In the genomic region with DNA sequence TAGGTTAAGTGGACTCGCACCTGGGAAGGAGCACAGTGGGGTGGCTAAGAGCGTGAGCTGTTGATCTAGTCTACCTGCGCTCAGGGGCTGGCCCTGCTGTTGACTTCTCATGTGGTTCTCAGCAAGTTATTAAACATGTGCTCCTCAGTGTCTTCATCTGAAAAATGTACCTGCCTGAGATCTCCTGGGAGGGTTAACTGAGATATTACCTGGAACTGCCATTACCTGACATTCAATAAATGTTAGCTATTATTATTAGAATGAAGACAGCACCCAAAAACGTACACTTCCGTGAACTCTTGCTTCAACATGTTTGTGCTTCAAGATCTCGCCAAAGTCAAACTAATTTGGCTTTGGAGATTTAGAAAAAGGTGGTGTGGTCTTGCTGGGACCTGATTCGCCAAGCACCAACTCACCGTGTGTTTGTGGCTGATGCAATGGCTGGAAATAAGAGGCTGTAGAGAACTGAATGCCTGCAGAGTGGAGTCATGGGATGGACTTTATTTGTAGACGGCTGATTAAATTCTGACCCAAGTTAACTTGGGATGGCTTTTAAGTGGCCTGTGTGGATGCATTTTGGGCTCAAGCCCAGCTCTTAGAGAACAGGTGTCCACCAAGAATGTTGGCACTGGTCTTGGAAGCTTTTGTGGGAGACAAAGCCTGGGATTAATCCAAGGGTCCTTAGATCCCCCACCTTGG, we compare ENCODE assay signal across 1 cellular context.
A peak's percentile ranks its signal among the peaks of the same experiment; 100 is the strongest.
TF ChIP-seq lines count a peak whose summit lies in the region.

No MANE protein-coding gene starts in this region.

TF ChIP-seq in K562, 482 proteins besides CTCF, POLR2A, EP300 and RAD21 (continued from another document and continues in another):
- TF ChIP-seq ZNF23 (CRISPR knock-in tag; IDR thresholded peaks at IDR 0.05) (no peak), ZNF583 (CRISPR knock-in tag; IDR thresholded peaks at IDR 0.05) (no peak; the same call in 1 of the 2 replicates), ZNF445 (CRISPR knock-in tag; IDR thresholded peaks at IDR 0.05; ENCODE audit: low read depth) (no peak), TGIF2 (CRISPR knock-in tag; IDR thresholded peaks at IDR 0.05) (no peak), FOXK1 (CRISPR knock-in tag; IDR thresholded peaks at IDR 0.05; ENCODE audit: borderline replicate concordance) (no peak), NELFE (IDR thresholded peaks at IDR 0.05; ENCODE audit: insufficient read depth, insufficient read length) (no peak), FOSL1 (tag; conservative IDR thresholded peaks at IDR 0.05) (no peak; the same call in 1 of the 2 replicates), ZC3H4 (CRISPR knock-in tag; IDR thresholded peaks at IDR 0.05; ENCODE audit: borderline replicate concordance) (no peak), EZH2 (IDR thresholded peaks at IDR 0.05; ENCODE audit: borderline replicate concordance, low read depth, low read length) (no peak), FOXP1 (CRISPR knock-in tag; IDR thresholded peaks at IDR 0.05) (no peak), MECOM (CRISPR knock-in tag; IDR thresholded peaks at IDR 0.05) (no peak; the same call in 1 of the 2 replicates), ZBTB1 (CRISPR knock-in tag; IDR thresholded peaks at IDR 0.05; ENCODE audit: borderline replicate concordance, low read depth) (no peak), KLF6 (CRISPR knock-in tag; IDR thresholded peaks at IDR 0.05; ENCODE audit: borderline replicate concordance) (0 out of 2 replicates have a peak, but pooled peaks have one; percentile 6), ZNF696 (CRISPR knock-in tag; conservative IDR thresholded peaks at IDR 0.05) (no peak), ELF4 (CRISPR knock-in tag; IDR thresholded peaks at IDR 0.05) (no peak), SNRNP70 (optimal IDR thresholded peaks at IDR 0.05; ENCODE audit: low read depth, low read length) (no peak), TRIM24 (IDR thresholded peaks at IDR 0.05) (peak; percentile 86 to 95; a peak in 3 of 4 replicates), TEAD4 (IDR thresholded peaks at IDR 0.05; ENCODE audit: low read length) (peak; percentile 53), TEAD4 (CRISPR knock-in tag; IDR thresholded peaks at IDR 0.05; ENCODE audit: borderline replicate concordance) (no peak), EWSR1 (IDR thresholded peaks at IDR 0.05; ENCODE audit: borderline replicate concordance, low read depth, partially characterized antibody) (no peak), STAT5B (CRISPR knock-in tag; IDR thresholded peaks at IDR 0.05) (no peak), ADNP (tag; IDR thresholded peaks at IDR 0.05) (no peak), SIRT6 (IDR thresholded peaks at IDR 0.05; ENCODE audit: low read depth, low read length) (no peak), CBX1 (IDR thresholded peaks at IDR 0.05; ENCODE audit: low read depth) (no peak), ESRRA (IDR thresholded peaks at IDR 0.05; ENCODE audit: borderline replicate concordance, low read depth) (no peak), POLR2H (tag; IDR thresholded peaks at IDR 0.05; ENCODE audit: low read depth) (peak; percentile 77), TARDBP (IDR thresholded peaks at IDR 0.05) (peak; percentile 33; the same call in 1 of the 2 replicates)
- TF ChIP-seq, protein P1, sequence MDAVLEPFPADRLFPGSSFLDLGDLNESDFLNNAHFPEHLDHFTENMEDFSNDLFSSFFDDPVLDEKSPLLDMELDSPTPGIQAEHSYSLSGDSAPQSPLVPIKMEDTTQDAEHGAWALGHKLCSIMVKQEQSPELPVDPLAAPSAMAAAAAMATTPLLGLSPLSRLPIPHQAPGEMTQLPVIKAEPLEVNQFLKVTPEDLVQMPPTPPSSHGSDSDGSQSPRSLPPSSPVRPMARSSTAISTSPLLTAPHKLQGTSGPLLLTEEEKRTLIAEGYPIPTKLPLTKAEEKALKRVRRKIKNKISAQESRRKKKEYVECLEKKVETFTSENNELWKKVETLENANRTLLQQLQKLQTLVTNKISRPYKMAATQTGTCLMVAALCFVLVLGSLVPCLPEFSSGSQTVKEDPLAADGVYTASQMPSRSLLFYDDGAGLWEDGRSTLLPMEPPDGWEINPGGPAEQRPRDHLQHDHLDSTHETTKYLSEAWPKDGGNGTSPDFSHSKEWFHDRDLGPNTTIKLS (IDR thresholded peaks at IDR 0.05; ENCODE audit: borderline replicate concordance, low read depth), result 0 out of 2 replicates have a peak, but pooled peaks have one; percentile 25
- TF ChIP-seq, protein P2, sequence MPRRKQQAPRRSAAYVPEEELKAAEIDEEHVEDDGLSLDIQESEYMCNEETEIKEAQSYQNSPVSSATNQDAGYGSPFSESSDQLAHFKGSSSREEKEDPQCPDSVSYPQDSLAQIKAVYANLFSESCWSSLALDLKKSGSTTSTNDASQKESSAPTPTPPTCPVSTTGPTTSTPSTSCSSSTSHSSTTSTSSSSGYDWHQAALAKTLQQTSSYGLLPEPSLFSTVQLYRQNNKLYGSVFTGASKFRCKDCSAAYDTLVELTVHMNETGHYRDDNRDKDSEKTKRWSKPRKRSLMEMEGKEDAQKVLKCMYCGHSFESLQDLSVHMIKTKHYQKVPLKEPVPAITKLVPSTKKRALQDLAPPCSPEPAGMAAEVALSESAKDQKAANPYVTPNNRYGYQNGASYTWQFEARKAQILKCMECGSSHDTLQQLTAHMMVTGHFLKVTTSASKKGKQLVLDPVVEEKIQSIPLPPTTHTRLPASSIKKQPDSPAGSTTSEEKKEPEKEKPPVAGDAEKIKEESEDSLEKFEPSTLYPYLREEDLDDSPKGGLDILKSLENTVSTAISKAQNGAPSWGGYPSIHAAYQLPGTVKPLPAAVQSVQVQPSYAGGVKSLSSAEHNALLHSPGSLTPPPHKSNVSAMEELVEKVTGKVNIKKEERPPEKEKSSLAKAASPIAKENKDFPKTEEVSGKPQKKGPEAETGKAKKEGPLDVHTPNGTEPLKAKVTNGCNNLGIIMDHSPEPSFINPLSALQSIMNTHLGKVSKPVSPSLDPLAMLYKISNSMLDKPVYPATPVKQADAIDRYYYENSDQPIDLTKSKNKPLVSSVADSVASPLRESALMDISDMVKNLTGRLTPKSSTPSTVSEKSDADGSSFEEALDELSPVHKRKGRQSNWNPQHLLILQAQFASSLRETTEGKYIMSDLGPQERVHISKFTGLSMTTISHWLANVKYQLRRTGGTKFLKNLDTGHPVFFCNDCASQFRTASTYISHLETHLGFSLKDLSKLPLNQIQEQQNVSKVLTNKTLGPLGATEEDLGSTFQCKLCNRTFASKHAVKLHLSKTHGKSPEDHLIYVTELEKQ (CRISPR knock-in tag; IDR thresholded peaks at IDR 0.05), result no peak
- TF ChIP-seq, protein P3, sequence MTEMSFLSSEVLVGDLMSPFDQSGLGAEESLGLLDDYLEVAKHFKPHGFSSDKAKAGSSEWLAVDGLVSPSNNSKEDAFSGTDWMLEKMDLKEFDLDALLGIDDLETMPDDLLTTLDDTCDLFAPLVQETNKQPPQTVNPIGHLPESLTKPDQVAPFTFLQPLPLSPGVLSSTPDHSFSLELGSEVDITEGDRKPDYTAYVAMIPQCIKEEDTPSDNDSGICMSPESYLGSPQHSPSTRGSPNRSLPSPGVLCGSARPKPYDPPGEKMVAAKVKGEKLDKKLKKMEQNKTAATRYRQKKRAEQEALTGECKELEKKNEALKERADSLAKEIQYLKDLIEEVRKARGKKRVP (CRISPR knock-in tag; IDR thresholded peaks at IDR 0.05), result peak; percentile 98
- TF ChIP-seq, protein P4, sequence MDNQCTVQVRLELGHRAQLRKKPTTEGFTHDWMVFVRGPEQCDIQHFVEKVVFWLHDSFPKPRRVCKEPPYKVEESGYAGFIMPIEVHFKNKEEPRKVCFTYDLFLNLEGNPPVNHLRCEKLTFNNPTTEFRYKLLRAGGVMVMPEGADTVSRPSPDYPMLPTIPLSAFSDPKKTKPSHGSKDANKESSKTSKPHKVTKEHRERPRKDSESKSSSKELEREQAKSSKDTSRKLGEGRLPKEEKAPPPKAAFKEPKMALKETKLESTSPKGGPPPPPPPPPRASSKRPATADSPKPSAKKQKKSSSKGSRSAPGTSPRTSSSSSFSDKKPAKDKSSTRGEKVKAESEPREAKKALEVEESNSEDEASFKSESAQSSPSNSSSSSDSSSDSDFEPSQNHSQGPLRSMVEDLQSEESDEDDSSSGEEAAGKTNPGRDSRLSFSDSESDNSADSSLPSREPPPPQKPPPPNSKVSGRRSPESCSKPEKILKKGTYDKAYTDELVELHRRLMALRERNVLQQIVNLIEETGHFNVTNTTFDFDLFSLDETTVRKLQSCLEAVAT (IDR thresholded peaks at IDR 0.05), result no peak
- TF ChIP-seq, protein P5, sequence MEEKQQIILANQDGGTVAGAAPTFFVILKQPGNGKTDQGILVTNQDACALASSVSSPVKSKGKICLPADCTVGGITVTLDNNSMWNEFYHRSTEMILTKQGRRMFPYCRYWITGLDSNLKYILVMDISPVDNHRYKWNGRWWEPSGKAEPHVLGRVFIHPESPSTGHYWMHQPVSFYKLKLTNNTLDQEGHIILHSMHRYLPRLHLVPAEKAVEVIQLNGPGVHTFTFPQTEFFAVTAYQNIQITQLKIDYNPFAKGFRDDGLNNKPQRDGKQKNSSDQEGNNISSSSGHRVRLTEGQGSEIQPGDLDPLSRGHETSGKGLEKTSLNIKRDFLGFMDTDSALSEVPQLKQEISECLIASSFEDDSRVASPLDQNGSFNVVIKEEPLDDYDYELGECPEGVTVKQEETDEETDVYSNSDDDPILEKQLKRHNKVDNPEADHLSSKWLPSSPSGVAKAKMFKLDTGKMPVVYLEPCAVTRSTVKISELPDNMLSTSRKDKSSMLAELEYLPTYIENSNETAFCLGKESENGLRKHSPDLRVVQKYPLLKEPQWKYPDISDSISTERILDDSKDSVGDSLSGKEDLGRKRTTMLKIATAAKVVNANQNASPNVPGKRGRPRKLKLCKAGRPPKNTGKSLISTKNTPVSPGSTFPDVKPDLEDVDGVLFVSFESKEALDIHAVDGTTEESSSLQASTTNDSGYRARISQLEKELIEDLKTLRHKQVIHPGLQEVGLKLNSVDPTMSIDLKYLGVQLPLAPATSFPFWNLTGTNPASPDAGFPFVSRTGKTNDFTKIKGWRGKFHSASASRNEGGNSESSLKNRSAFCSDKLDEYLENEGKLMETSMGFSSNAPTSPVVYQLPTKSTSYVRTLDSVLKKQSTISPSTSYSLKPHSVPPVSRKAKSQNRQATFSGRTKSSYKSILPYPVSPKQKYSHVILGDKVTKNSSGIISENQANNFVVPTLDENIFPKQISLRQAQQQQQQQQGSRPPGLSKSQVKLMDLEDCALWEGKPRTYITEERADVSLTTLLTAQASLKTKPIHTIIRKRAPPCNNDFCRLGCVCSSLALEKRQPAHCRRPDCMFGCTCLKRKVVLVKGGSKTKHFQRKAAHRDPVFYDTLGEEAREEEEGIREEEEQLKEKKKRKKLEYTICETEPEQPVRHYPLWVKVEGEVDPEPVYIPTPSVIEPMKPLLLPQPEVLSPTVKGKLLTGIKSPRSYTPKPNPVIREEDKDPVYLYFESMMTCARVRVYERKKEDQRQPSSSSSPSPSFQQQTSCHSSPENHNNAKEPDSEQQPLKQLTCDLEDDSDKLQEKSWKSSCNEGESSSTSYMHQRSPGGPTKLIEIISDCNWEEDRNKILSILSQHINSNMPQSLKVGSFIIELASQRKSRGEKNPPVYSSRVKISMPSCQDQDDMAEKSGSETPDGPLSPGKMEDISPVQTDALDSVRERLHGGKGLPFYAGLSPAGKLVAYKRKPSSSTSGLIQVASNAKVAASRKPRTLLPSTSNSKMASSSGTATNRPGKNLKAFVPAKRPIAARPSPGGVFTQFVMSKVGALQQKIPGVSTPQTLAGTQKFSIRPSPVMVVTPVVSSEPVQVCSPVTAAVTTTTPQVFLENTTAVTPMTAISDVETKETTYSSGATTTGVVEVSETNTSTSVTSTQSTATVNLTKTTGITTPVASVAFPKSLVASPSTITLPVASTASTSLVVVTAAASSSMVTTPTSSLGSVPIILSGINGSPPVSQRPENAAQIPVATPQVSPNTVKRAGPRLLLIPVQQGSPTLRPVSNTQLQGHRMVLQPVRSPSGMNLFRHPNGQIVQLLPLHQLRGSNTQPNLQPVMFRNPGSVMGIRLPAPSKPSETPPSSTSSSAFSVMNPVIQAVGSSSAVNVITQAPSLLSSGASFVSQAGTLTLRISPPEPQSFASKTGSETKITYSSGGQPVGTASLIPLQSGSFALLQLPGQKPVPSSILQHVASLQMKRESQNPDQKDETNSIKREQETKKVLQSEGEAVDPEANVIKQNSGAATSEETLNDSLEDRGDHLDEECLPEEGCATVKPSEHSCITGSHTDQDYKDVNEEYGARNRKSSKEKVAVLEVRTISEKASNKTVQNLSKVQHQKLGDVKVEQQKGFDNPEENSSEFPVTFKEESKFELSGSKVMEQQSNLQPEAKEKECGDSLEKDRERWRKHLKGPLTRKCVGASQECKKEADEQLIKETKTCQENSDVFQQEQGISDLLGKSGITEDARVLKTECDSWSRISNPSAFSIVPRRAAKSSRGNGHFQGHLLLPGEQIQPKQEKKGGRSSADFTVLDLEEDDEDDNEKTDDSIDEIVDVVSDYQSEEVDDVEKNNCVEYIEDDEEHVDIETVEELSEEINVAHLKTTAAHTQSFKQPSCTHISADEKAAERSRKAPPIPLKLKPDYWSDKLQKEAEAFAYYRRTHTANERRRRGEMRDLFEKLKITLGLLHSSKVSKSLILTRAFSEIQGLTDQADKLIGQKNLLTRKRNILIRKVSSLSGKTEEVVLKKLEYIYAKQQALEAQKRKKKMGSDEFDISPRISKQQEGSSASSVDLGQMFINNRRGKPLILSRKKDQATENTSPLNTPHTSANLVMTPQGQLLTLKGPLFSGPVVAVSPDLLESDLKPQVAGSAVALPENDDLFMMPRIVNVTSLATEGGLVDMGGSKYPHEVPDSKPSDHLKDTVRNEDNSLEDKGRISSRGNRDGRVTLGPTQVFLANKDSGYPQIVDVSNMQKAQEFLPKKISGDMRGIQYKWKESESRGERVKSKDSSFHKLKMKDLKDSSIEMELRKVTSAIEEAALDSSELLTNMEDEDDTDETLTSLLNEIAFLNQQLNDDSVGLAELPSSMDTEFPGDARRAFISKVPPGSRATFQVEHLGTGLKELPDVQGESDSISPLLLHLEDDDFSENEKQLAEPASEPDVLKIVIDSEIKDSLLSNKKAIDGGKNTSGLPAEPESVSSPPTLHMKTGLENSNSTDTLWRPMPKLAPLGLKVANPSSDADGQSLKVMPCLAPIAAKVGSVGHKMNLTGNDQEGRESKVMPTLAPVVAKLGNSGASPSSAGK (IDR thresholded peaks at IDR 0.05), result peak; percentile 86
- TF ChIP-seq, protein P6, sequence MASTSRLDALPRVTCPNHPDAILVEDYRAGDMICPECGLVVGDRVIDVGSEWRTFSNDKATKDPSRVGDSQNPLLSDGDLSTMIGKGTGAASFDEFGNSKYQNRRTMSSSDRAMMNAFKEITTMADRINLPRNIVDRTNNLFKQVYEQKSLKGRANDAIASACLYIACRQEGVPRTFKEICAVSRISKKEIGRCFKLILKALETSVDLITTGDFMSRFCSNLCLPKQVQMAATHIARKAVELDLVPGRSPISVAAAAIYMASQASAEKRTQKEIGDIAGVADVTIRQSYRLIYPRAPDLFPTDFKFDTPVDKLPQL (IDR thresholded peaks at IDR 0.05; ENCODE audit: extremely low read depth, insufficient read length), result no peak
- TF ChIP-seq, protein P7, sequence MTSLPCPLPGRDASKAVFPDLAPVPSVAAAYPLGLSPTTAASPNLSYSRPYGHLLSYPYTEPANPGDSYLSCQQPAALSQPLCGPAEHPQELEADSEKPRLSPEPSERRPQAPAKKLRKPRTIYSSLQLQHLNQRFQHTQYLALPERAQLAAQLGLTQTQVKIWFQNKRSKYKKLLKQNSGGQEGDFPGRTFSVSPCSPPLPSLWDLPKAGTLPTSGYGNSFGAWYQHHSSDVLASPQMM (CRISPR knock-in tag; IDR thresholded peaks at IDR 0.05), result no peak
- TF ChIP-seq, protein P8, sequence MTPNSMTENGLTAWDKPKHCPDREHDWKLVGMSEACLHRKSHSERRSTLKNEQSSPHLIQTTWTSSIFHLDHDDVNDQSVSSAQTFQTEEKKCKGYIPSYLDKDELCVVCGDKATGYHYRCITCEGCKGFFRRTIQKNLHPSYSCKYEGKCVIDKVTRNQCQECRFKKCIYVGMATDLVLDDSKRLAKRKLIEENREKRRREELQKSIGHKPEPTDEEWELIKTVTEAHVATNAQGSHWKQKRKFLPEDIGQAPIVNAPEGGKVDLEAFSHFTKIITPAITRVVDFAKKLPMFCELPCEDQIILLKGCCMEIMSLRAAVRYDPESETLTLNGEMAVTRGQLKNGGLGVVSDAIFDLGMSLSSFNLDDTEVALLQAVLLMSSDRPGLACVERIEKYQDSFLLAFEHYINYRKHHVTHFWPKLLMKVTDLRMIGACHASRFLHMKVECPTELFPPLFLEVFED (CRISPR knock-in tag; conservative IDR thresholded peaks at IDR 0.05), result no peak
